In genomic region chr16:66211651-66212050, GRCh38 we compare ENCODE assay signal across 29 cellular contexts.
"Had no signal": no experiment of that assay in that cellular context is flagged by ENCODE, and none has a peak within 500 bp of the region (broad histone marks: within the 10 kb centered on the region; RNA-seq: fewer than 3 reads in every experiment).

No MANE protein-coding gene starts in this region.

- H3K36me3 Mint-ChIP-seq: activated naive CD8-positive, alpha-beta T cell had no signal

- H3K27ac ChIP-seq: brain microvascular endothelial cell, epithelial cell of prostate, foreskin keratinocyte, gastrocnemius medialis, heart left ventricle had no signal

- H3K36me3 ChIP-seq: brain microvascular endothelial cell, gastrocnemius medialis, heart left ventricle had no signal

- H3K4me1 ChIP-seq: foreskin keratinocyte, gastrocnemius medialis had no signal

- ATAC-seq: activated T-cell treated with anti-CD3 and anti-CD28 coated beads, Interleukin-2, amount 50 U/mL, for 4 hours; activated T-helper 17 cell treated with anti-CD3 and anti-CD28 coated beads, Interleukin-2, amount 50 U/mL, for 72 hours; effector memory CD8-positive, alpha-beta T cell; foreskin keratinocyte; gastrocnemius medialis; heart left ventricle; T-helper 17 cell had no signal

- H3K27me3 ChIP-seq: brain microvascular endothelial cell, foreskin keratinocyte, gastrocnemius medialis, heart left ventricle had no signal

- H3K4me3 Mint-ChIP-seq: activated CD4-positive, alpha-beta memory T cell treated with anti-CD3 and anti-CD28 coated beads, Interleukin-2, amount 10 ng/mL, durations not matched to agents 7 days and 5 days; activated CD4-positive, alpha-beta T cell treated with anti-CD3 and anti-CD28 coated beads, Interleukin-2, amount 10 ng/mL, durations not matched to agents 7 days and 5 days; activated naive CD8-positive, alpha-beta T cell; activated T-cell treated with anti-CD3 and anti-CD28 coated beads, Interleukin-2, amount 50 U/mL, for 4 hours; activated T-helper 17 cell treated with anti-CD3 and anti-CD28 coated beads, Interleukin-2, amount 50 U/mL, for 72 hours; effector memory CD8-positive, alpha-beta T cell; T-helper 17 cell; T-helper 2 cell treated with Interferon-gamma antibody and Interleukin-4, amounts not matched to agents 5 μg/mL and 100 μg/mL, for 36 hours had no signal

- H3K9me3 Mint-ChIP-seq: activated CD4-positive, alpha-beta memory T cell treated with anti-CD3 and anti-CD28 coated beads, Interleukin-2, amount 10 ng/mL, durations not matched to agents 7 days and 5 days; activated CD4-positive, alpha-beta T cell treated with anti-CD3 and anti-CD28 coated beads, Interleukin-2, amount 10 ng/mL, durations not matched to agents 7 days and 5 days; activated T-cell treated with anti-CD3 and anti-CD28 coated beads, Interleukin-2, amount 50 U/mL, for 4 hours; activated T-helper 17 cell treated with anti-CD3 and anti-CD28 coated beads, Interleukin-2, amount 50 U/mL, for 72 hours; effector memory CD8-positive, alpha-beta T cell; T-helper 2 cell treated with Interferon-gamma antibody and Interleukin-4, amounts not matched to agents 5 μg/mL and 100 μg/mL, for 36 hours had no signal

- DNase-seq: activated CD4-positive, alpha-beta memory T cell treated with anti-CD3 and anti-CD28 coated beads, Interleukin-2, amount 10 ng/mL, durations not matched to agents 7 days and 5 days; activated CD4-positive, alpha-beta T cell treated with anti-CD3 and anti-CD28 coated beads for 1 hour; activated CD4-positive, alpha-beta T cell treated with anti-CD3 and anti-CD28 coated beads for 4 hours; activated CD4-positive, alpha-beta T cell treated with anti-CD3 and anti-CD28 coated beads, Interleukin-2, amount 10 ng/mL, durations not matched to agents 7 days and 5 days; activated CD4-positive, alpha-beta T cell treated with anti-CD3 and anti-CD28 coated beads, Interleukin-2, amount 50 U/mL, for 4 hours; activated effector memory CD4-positive, alpha-beta T cell treated with Interleukin-2 at 50 U/mL for 16 hours; activated gamma-delta T cell treated with Interleukin-2 at 50 U/mL for 16 hours; activated naive CD4-positive, alpha-beta T cell treated with anti-CD3 and anti-CD28 coated beads, Interleukin-2, amount 50 U/mL, for 16 hours; activated naive CD4-positive, alpha-beta T cell treated with Interleukin-2 at 50 U/mL for 16 hours; activated T-cell treated with anti-CD3 and anti-CD28 coated beads, Interleukin-2, amount 50 U/mL, for 4 hours; amniotic stem cell; anterior cingulate cortex; brain microvascular endothelial cell; caudate nucleus; cortex of kidney; dermis blood vessel endothelial cell; effector CD4-positive, alpha-beta T cell; effector memory CD8-positive, alpha-beta T cell; foreskin keratinocyte; gastrocnemius medialis; glutamatergic neuron; heart left ventricle; T-helper 1 cell; T-helper 17 cell; T1000 had no signal

- H3K9me3 ChIP-seq: gastrocnemius medialis, heart left ventricle had no signal

- H3K27ac Mint-ChIP-seq: activated CD4-positive, alpha-beta memory T cell treated with anti-CD3 and anti-CD28 coated beads, Interleukin-2, amount 10 ng/mL, durations not matched to agents 7 days and 5 days; activated CD4-positive, alpha-beta T cell treated with anti-CD3 and anti-CD28 coated beads, Interleukin-2, amount 10 ng/mL, durations not matched to agents 7 days and 5 days; activated naive CD8-positive, alpha-beta T cell; activated T-helper 17 cell treated with anti-CD3 and anti-CD28 coated beads, Interleukin-2, amount 50 U/mL, for 72 hours; effector memory CD8-positive, alpha-beta T cell; T-helper 17 cell; T-helper 2 cell treated with Interferon-gamma antibody and Interleukin-4, amounts not matched to agents 5 μg/mL and 100 μg/mL, for 36 hours had no signal

- H3K4me1 Mint-ChIP-seq: activated CD4-positive, alpha-beta memory T cell treated with anti-CD3 and anti-CD28 coated beads, Interleukin-2, amount 10 ng/mL, durations not matched to agents 7 days and 5 days; activated CD4-positive, alpha-beta T cell treated with anti-CD3 and anti-CD28 coated beads, Interleukin-2, amount 10 ng/mL, durations not matched to agents 7 days and 5 days; activated T-helper 17 cell treated with anti-CD3 and anti-CD28 coated beads, Interleukin-2, amount 50 U/mL, for 72 hours; T-helper 17 cell had no signal

- H3K4me3 ChIP-seq: gastrocnemius medialis, heart left ventricle had no signal
